13 cellular contexts compared by ENCODE assay signal in genomic region chr11:47854667-47855066, GRCh38. TPM values are rescaled to one million over a fixed set of nuclear protein-coding genes. Genes with fewer than 3 reads are reported as not detected.
DNase-seq lines count a peak whose midpoint lies in the region; ATAC-seq lines count a peak whose summit lies in the region.
"Had no signal": no experiment of that assay in that cellular context is flagged by ENCODE, and none has a peak within 500 bp of the region (broad histone marks: within the 10 kb centered on the region; RNA-seq: fewer than 3 reads in every experiment).

No MANE protein-coding gene starts in this region.

- no peaks in the 10 kb centered on the region for H4K20me1 ChIP-seq in BLaER1

- no peak overlapping the region for H3K4me3 ChIP-seq in BLaER1
- H3K4me3 ChIP-seq: adrenal gland, gastrocnemius medialis, neural progenitor cell had no signal

- H3K4me1 ChIP-seq in BLaER1, result peaks cover 81% of the 10 kb centered on the region
- H3K4me1 ChIP-seq: gastrocnemius medialis, neural progenitor cell had no signal

- H3K36me3 ChIP-seq in BLaER1, result no peaks in the 10 kb centered on the region
- H3K36me3 ChIP-seq: adrenal gland, gastrocnemius medialis, neural progenitor cell had no signal

- intact Hi-C loops in left cardiac atrium (cut with DNase I), result loop anchor here in 1 of 2 donors (5.0 kb wide), 1 partner anchor 477 kb away; the partner anchor contains the start of gene SPI1

- DNase-seq in left cardiac atrium (no peak), GM19238 (ENCODE audit: insufficient read length, low spot score) (no peak), NCI-H748 treated with DMSO at 0.1 percent for 48 hours (lab: John Stamatoyannopoulos, UW) (no peak), AG20443 (ENCODE audit: low spot score) (no peak)
- DNase-seq: adrenal gland; gastrocnemius medialis; NCI-H2029; stimulated activated CD8-positive, alpha-beta memory T cell treated with anti-CD3 and anti-CD28 coated beads, Interleukin-4, amount 100 ng/mL, for 48 hours had no signal

- no peaks in the 10 kb centered on the region for H3K9me3 ChIP-seq in BLaER1
- H3K9me3 ChIP-seq: adrenal gland, gastrocnemius medialis had no signal

- H3K9ac ChIP-seq in BLaER1, result no peak overlapping the region
- H3K9ac ChIP-seq: neural progenitor cell had no signal

- no peaks in the 10 kb centered on the region for H3K27me3 ChIP-seq in BLaER1
- H3K27me3 ChIP-seq: adrenal gland, gastrocnemius medialis, neural progenitor cell had no signal

- H3K4me2 ChIP-seq in BLaER1, result peak overlapping the region; percentile 86
- H3K4me2 ChIP-seq: neural progenitor cell had no signal

- H3K27ac ChIP-seq in BLaER1, result no peak overlapping the region
- H3K27ac ChIP-seq: adrenal gland, gastrocnemius medialis, neural progenitor cell had no signal

- ATAC-seq in GM18873 (IDR thresholded peaks at IDR 0.05; ENCODE audit: low FRiP score, unreplicated experiment) (peak; percentile 51), GM21825 (IDR thresholded peaks at IDR 0.05; ENCODE audit: unreplicated experiment) (peak; percentile 44), HG03469 (IDR thresholded peaks at IDR 0.05; ENCODE audit: unreplicated experiment) (peak; percentile 51), left cardiac atrium (no peak)
- ATAC-seq: gastrocnemius medialis had no signal

RNA-seq across cellular contexts. Expression of gene NUP160, which starts 6.5 kb away (rescaled TPM):
- 10 to 100 TPM; 13.7 to 18.3 TPM for total RNA-seq in left cardiac atrium

Comparison
In these comparisons a context has a peak if more than half of its experiments do, and no peak if none do; other contexts are left out.
1. ATAC-seq: peak in GM18873 (single experiment), GM21825 (single experiment) and HG03469 (single experiment); none in left cardiac atrium (0 of 2).